1 cellular context compared by ENCODE assay signal in genomic region chr3:14405886-14406238, GRCh38.
TF ChIP-seq lines count a peak whose summit lies in the region.

No MANE protein-coding gene starts in this region.

TF ChIP-seq in K562, 482 proteins besides CTCF, POLR2A, EP300 and RAD21 (continued from another document and continues in another):
- TF ChIP-seq, protein P1, sequence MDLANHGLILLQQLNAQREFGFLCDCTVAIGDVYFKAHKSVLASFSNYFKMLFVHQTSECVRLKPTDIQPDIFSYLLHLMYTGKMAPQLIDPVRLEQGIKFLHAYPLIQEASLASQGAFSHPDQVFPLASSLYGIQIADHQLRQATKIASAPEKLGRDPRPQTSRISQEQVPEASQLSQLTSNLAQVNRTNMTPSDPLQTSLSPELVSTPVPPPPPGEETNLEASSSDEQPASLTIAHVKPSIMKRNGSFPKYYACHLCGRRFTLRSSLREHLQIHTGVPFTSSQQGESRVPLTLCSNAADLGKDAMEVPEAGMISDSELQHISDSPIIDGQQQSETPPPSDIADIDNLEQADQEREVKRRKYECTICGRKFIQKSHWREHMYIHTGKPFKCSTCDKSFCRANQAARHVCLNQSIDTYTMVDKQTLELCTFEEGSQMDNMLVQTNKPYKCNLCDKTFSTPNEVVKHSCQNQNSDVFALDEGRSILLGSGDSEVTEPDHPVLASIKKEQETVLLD (IDR thresholded peaks at IDR 0.05): no peak
- TF ChIP-seq, protein P2, sequence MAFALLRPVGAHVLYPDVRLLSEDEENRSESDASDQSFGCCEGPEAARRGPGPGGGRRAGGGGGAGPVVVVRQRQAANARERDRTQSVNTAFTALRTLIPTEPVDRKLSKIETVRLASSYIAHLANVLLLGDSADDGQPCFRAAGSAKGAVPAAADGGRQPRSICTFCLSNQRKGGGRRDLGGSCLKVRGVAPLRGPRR (CRISPR knock-in tag; IDR thresholded peaks at IDR 0.05): no peak
- no peak for TF ChIP-seq ZNF75A (CRISPR knock-in tag; IDR thresholded peaks at IDR 0.05)
- TF ChIP-seq RFX7 (CRISPR knock-in tag; IDR thresholded peaks at IDR 0.05): no peak
- no peak for TF ChIP-seq ZZZ3 (IDR thresholded peaks at IDR 0.05)
- no peak for TF ChIP-seq CREBBP (IDR thresholded peaks at IDR 0.05; ENCODE audit: low read depth, low read length)
- no peak for TF ChIP-seq ZNF316 (IDR thresholded peaks at IDR 0.05)
- TF ChIP-seq MCM5 (IDR thresholded peaks at IDR 0.05; ENCODE audit: low read depth): no peak
- TF ChIP-seq GATAD2B (IDR thresholded peaks at IDR 0.05; ENCODE audit: borderline replicate concordance): no peak
- TF ChIP-seq NR1H2 (CRISPR knock-in tag; IDR thresholded peaks at IDR 0.05): no peak
- no peak for TF ChIP-seq NEUROD1 (IDR thresholded peaks at IDR 0.05; ENCODE audit: borderline replicate concordance, low read depth, low read length, partially characterized antibody)
- no peak for TF ChIP-seq SAFB2 (IDR thresholded peaks at IDR 0.05; ENCODE audit: borderline replicate concordance, low read depth, low read length, severe bottlenecking)
- TF ChIP-seq SP2 (IDR thresholded peaks at IDR 0.05; ENCODE audit: extremely low read depth, low read depth, low read length, poor library complexity, severe bottlenecking): no peak
- TF ChIP-seq SNAPC5 (CRISPR knock-in tag; IDR thresholded peaks at IDR 0.05): no peak
- no peak for TF ChIP-seq MTA3 (IDR thresholded peaks at IDR 0.05; ENCODE audit: borderline replicate concordance)
- no peak for TF ChIP-seq PCBP2 (IDR thresholded peaks at IDR 0.05; ENCODE audit: low read depth, low read length, poor library complexity, severe bottlenecking)
- no peak for TF ChIP-seq BRF1 (IDR thresholded peaks at IDR 0.05; ENCODE audit: borderline replicate concordance, extremely low read depth, insufficient read length)
- TF ChIP-seq, protein P3, sequence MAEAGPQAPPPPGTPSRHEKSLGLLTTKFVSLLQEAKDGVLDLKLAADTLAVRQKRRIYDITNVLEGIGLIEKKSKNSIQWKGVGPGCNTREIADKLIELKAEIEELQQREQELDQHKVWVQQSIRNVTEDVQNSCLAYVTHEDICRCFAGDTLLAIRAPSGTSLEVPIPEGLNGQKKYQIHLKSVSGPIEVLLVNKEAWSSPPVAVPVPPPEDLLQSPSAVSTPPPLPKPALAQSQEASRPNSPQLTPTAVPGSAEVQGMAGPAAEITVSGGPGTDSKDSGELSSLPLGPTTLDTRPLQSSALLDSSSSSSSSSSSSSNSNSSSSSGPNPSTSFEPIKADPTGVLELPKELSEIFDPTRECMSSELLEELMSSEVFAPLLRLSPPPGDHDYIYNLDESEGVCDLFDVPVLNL (CRISPR knock-in tag; IDR thresholded peaks at IDR 0.05; ENCODE audit: low read depth): no peak
- TF ChIP-seq HDAC8 (tag; IDR thresholded peaks at IDR 0.05): 0 out of 2 replicates have a peak, but pooled peaks have one; percentile 23
- TF ChIP-seq, protein P4, sequence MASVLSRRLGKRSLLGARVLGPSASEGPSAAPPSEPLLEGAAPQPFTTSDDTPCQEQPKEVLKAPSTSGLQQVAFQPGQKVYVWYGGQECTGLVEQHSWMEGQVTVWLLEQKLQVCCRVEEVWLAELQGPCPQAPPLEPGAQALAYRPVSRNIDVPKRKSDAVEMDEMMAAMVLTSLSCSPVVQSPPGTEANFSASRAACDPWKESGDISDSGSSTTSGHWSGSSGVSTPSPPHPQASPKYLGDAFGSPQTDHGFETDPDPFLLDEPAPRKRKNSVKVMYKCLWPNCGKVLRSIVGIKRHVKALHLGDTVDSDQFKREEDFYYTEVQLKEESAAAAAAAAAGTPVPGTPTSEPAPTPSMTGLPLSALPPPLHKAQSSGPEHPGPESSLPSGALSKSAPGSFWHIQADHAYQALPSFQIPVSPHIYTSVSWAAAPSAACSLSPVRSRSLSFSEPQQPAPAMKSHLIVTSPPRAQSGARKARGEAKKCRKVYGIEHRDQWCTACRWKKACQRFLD (CRISPR knock-in tag; IDR thresholded peaks at IDR 0.05): 0 out of 2 replicates have a peak, but pooled peaks have one; percentile 4
- TF ChIP-seq GATA2 (CRISPR knock-in tag; IDR thresholded peaks at IDR 0.05): no peak
- TF ChIP-seq SIN3A (IDR thresholded peaks at IDR 0.05; ENCODE audit: borderline replicate concordance in 2 of 2, control insufficient read depth in 1 of 2, low read depth in 2 of 2, low read length in 2 of 2): peak in 1 of 2 experiments; percentile 58; a peak in 1 of 4 replicates
- TF ChIP-seq NCOA2 (IDR thresholded peaks at IDR 0.05; ENCODE audit: partially characterized antibody in 2 of 2): no peak
- TF ChIP-seq BMI1 (IDR thresholded peaks at IDR 0.05; ENCODE audit: low read length): no peak
- no peak for TF ChIP-seq ASH1L (IDR thresholded peaks at IDR 0.05; ENCODE audit: borderline replicate concordance, low read depth, partially characterized antibody)
- no peak for TF ChIP-seq SMARCE1 (IDR thresholded peaks at IDR 0.05)
- TF ChIP-seq, protein P5, sequence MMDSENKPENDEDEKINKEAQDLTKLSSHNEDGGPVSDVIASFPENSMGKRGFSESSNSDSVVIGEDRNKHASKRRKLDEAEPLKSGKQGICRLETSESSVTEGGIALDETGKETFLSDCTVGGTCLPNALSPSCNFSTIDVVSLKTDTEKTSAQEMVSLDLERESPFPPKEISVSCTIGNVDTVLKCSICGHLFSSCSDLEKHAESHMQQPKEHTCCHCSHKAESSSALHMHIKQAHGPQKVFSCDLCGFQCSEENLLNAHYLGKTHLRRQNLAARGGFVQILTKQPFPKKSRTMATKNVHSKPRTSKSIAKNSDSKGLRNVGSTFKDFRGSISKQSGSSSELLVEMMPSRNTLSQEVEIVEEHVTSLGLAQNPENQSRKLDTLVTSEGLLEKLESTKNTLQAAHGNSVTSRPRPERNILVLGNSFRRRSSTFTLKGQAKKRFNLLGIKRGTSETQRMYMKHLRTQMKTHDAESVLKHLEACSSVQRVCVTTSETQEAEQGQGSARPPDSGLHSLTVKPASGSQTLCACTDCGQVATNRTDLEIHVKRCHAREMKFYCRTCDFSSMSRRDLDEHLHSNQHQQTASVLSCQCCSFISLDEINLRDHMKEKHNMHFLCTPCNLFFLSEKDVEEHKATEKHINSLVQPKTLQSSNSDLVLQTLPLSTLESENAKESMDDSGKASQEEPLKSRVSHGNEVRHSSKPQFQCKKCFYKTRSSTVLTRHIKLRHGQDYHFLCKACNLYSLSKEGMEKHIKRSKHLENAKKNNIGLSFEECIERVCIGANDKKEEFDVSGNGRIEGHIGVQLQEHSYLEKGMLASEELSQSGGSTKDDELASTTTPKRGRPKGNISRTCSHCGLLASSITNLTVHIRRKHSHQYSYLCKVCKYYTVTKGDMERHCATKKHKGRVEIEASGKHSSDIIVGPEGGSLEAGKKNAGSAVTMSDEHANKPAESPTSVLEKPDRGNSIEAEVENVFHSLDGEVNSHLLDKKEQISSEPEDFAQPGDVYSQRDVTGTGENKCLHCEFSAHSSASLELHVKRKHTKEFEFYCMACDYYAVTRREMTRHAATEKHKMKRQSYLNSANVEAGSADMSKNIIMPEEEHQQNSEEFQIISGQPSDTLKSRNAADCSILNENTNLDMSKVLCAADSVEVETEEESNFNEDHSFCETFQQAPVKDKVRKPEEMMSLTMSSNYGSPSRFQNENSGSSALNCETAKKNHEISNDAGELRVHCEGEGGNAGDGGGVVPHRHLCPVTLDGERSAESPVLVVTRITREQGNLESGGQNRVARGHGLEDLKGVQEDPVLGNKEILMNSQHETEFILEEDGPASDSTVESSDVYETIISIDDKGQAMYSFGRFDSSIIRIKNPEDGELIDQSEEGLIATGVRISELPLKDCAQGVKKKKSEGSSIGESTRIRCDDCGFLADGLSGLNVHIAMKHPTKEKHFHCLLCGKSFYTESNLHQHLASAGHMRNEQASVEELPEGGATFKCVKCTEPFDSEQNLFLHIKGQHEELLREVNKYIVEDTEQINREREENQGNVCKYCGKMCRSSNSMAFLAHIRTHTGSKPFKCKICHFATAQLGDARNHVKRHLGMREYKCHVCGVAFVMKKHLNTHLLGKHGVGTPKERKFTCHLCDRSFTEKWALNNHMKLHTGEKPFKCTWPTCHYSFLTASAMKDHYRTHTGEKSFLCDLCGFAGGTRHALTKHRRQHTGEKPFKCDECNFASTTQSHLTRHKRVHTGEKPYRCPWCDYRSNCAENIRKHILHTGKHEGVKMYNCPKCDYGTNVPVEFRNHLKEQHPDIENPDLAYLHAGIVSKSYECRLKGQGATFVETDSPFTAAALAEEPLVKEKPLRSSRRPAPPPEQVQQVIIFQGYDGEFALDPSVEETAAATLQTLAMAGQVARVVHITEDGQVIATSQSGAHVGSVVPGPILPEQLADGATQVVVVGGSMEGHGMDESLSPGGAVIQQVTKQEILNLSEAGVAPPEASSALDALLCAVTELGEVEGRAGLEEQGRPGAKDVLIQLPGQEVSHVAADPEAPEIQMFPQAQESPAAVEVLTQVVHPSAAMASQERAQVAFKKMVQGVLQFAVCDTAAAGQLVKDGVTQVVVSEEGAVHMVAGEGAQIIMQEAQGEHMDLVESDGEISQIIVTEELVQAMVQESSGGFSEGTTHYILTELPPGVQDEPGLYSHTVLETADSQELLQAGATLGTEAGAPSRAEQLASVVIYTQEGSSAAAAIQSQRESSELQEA (IDR thresholded peaks at IDR 0.05; ENCODE audit: low read depth): no peak
- no peak for TF ChIP-seq MYC (IDR thresholded peaks at IDR 0.05; ENCODE audit: low read depth, low read length)
- TF ChIP-seq MYC (CRISPR knock-in tag; IDR thresholded peaks at IDR 0.05; ENCODE audit: borderline replicate concordance, low read depth): no peak
- no peak for TF ChIP-seq KDM2B (CRISPR knock-in tag; IDR thresholded peaks at IDR 0.05)
- no peak for TF ChIP-seq ZNF124 (CRISPR knock-in tag; IDR thresholded peaks at IDR 0.05)
- TF ChIP-seq, protein P6, sequence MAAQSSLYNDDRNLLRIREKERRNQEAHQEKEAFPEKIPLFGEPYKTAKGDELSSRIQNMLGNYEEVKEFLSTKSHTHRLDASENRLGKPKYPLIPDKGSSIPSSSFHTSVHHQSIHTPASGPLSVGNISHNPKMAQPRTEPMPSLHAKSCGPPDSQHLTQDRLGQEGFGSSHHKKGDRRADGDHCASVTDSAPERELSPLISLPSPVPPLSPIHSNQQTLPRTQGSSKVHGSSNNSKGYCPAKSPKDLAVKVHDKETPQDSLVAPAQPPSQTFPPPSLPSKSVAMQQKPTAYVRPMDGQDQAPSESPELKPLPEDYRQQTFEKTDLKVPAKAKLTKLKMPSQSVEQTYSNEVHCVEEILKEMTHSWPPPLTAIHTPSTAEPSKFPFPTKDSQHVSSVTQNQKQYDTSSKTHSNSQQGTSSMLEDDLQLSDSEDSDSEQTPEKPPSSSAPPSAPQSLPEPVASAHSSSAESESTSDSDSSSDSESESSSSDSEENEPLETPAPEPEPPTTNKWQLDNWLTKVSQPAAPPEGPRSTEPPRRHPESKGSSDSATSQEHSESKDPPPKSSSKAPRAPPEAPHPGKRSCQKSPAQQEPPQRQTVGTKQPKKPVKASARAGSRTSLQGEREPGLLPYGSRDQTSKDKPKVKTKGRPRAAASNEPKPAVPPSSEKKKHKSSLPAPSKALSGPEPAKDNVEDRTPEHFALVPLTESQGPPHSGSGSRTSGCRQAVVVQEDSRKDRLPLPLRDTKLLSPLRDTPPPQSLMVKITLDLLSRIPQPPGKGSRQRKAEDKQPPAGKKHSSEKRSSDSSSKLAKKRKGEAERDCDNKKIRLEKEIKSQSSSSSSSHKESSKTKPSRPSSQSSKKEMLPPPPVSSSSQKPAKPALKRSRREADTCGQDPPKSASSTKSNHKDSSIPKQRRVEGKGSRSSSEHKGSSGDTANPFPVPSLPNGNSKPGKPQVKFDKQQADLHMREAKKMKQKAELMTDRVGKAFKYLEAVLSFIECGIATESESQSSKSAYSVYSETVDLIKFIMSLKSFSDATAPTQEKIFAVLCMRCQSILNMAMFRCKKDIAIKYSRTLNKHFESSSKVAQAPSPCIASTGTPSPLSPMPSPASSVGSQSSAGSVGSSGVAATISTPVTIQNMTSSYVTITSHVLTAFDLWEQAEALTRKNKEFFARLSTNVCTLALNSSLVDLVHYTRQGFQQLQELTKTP (IDR thresholded peaks at IDR 0.05; ENCODE audit: low read depth in 1 of 2, partially characterized antibody in 2 of 2): no peak
- TF ChIP-seq TCF7L2 (IDR thresholded peaks at IDR 0.05; ENCODE audit: low read depth, low read length): no peak
- TF ChIP-seq TAF15 (IDR thresholded peaks at IDR 0.05; ENCODE audit: low read depth, low read length): no peak
- TF ChIP-seq KDM1A (IDR thresholded peaks at IDR 0.05): no peak
- TF ChIP-seq FOXM1 (IDR thresholded peaks at IDR 0.05; ENCODE audit: low read depth): no peak
- TF ChIP-seq FOXM1 (CRISPR knock-in tag; IDR thresholded peaks at IDR 0.05; ENCODE audit: low read depth): no peak
- TF ChIP-seq FOXP4 (CRISPR knock-in tag; IDR thresholded peaks at IDR 0.05; ENCODE audit: borderline replicate concordance): no peak
- peak; percentile 26; the same call in 1 of the 2 replicates for TF ChIP-seq NR4A1 (CRISPR knock-in tag; IDR thresholded peaks at IDR 0.05)
- no peak; the same call in 1 of the 2 replicates for TF ChIP-seq NR4A1 (tag; IDR thresholded peaks at IDR 0.05)
- no peak for TF ChIP-seq TAF7 (tag; IDR thresholded peaks at IDR 0.05)
- no peak for TF ChIP-seq SMAD3 (CRISPR knock-in tag; conservative IDR thresholded peaks at IDR 0.05)
- TF ChIP-seq NONO (IDR thresholded peaks at IDR 0.05; ENCODE audit: low read depth in 2 of 2, low read length in 1 of 2): no peak
- TF ChIP-seq POLR2G (IDR thresholded peaks at IDR 0.05; ENCODE audit: low read depth, low read length): no peak
- TF ChIP-seq POU5F1 (IDR thresholded peaks at IDR 0.05; ENCODE audit: borderline replicate concordance, low read depth, low read length, partially characterized antibody): no peak
- TF ChIP-seq RBM22 (IDR thresholded peaks at IDR 0.05; ENCODE audit: low read depth, low read length, poor library complexity, severe bottlenecking): no peak
- TF ChIP-seq KDM5B (IDR thresholded peaks at IDR 0.05; ENCODE audit: insufficient replicate concordance, low read depth, low read length): no peak
- no peak for TF ChIP-seq RUNX1 (IDR thresholded peaks at IDR 0.05; ENCODE audit: low read depth)
- TF ChIP-seq ELF4 (CRISPR knock-in tag; IDR thresholded peaks at IDR 0.05): no peak
- TF ChIP-seq NCOR1 (IDR thresholded peaks at IDR 0.05): no peak
- no peak for TF ChIP-seq ZKSCAN3 (CRISPR knock-in tag; IDR thresholded peaks at IDR 0.05)
- no peak for TF ChIP-seq KLF16 (IDR thresholded peaks at IDR 0.05)
- TF ChIP-seq HCFC1 (IDR thresholded peaks at IDR 0.05; ENCODE audit: low read depth, low read length): no peak
- TF ChIP-seq ZNF140 (CRISPR knock-in tag; IDR thresholded peaks at IDR 0.05): no peak
- TF ChIP-seq ZNF551 (CRISPR knock-in tag; IDR thresholded peaks at IDR 0.05): no peak
- no peak for TF ChIP-seq ZNF134 (CRISPR knock-in tag; conservative IDR thresholded peaks at IDR 0.05)
